In the genomic region with DNA sequence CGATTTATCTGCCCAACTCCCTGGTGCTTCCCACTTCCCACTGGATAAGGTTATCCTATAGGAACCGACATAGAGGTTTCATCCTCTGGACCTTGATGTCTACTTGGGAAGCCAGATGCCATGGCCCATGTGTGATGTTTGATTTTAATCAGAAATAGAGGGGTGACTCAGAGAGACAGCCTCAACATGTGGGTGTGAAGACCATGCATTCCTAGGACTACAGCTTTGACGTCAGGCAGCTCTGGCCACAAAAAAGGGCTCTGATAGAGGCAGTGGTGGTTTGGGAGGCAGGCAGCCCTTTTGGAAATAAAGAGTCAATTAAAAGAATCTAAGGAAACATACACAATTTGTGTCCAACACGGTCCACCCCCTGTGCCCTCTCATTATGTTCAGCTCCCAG, we compare ENCODE assay signal across 13 cellular contexts. TPM values are rescaled to one million over a fixed set of nuclear protein-coding genes. Genes with fewer than 3 reads are reported as not detected.
DNase-seq lines count a peak whose midpoint lies in the region; TF ChIP-seq lines count a peak whose summit lies in the region.
"Had no signal": no experiment of that assay in that cellular context is flagged by ENCODE, and none has a peak within 500 bp of the region (broad histone marks: within the 10 kb centered on the region; RNA-seq: fewer than 3 reads in every experiment).

No MANE protein-coding gene starts in this region.

- H3K36me3 ChIP-seq in transverse colon, result no peaks in the 10 kb centered on the region
- H3K36me3 ChIP-seq: suprapubic skin had no signal

- H3K4me3 ChIP-seq in AG10803 (ENCODE audit: low read length) (no peak overlapping the region), transverse colon (no peak overlapping the region)
- H3K4me3 ChIP-seq: suprapubic skin had no signal

- peak overlapping the region; percentile 9 for H3K4me3 Mint-ChIP-seq in activated T-helper 2 cell treated with anti-CD3 and anti-CD28 coated beads, Interferon-gamma antibody, Interleukin-2, Interleukin-4, amounts not matched to agents 10 μg/mL and 5 μg/mL and 100 μg/mL, durations not matched to agents 14 hours and 24 hours and 36 hours (ENCODE audit: low read depth)
- H3K4me3 Mint-ChIP-seq in immature natural killer cell (peak overlapping the region in 1 of 5 donors; percentile 14), nephron progenitor cell (no peak overlapping the region)
- H3K4me3 Mint-ChIP-seq: brain; CD4-positive, CD25-positive, alpha-beta regulatory T cell had no signal

- peaks cover 45% of the 10 kb centered on the region for H3K4me1 Mint-ChIP-seq in activated T-helper 2 cell treated with anti-CD3 and anti-CD28 coated beads, Interferon-gamma antibody, Interleukin-2, Interleukin-4, amounts not matched to agents 10 μg/mL and 5 μg/mL and 100 μg/mL, durations not matched to agents 14 hours and 24 hours and 36 hours (ENCODE audit: low read depth)
- H3K4me1 Mint-ChIP-seq in immature natural killer cell (peaks cover 27 to 29% of the 10 kb centered on the region in 2 donors), nephron progenitor cell (peaks cover 1% of the 10 kb centered on the region)

- TF ChIP-seq POLR2A in transverse colon (IDR thresholded peaks at IDR 0.05), result no peak

- peaks cover 4% of the 10 kb centered on the region for H3K36me3 Mint-ChIP-seq in activated T-helper 2 cell treated with anti-CD3 and anti-CD28 coated beads, Interferon-gamma antibody, Interleukin-2, Interleukin-4, amounts not matched to agents 10 μg/mL and 5 μg/mL and 100 μg/mL, durations not matched to agents 14 hours and 24 hours and 36 hours (ENCODE audit: low read depth)
- H3K36me3 Mint-ChIP-seq in immature natural killer cell, result peaks cover 0 to 9% (median 0%) of the 10 kb centered on the region in 3 donors
- H3K36me3 Mint-ChIP-seq in nephron progenitor cell (ENCODE audit: low read depth), result no peaks in the 10 kb centered on the region
- H3K36me3 Mint-ChIP-seq: brain; CD4-positive, CD25-positive, alpha-beta regulatory T cell had no signal

- no peaks in the 10 kb centered on the region for H3K4me1 ChIP-seq in transverse colon
- H3K4me1 ChIP-seq: suprapubic skin had no signal

- WGBS in transverse colon (ENCODE audit: low coverage in 1 of 2), 2 donors, result 66 to 69% methylated on average over 3 to 4 of the region's 4 CpGs

- H3K27ac Mint-ChIP-seq in activated T-helper 2 cell treated with anti-CD3 and anti-CD28 coated beads, Interferon-gamma antibody, Interleukin-2, Interleukin-4, amounts not matched to agents 10 μg/mL and 5 μg/mL and 100 μg/mL, durations not matched to agents 14 hours and 24 hours and 36 hours, result peak overlapping the region; percentile 67
- H3K27ac Mint-ChIP-seq in immature natural killer cell (peak overlapping the region in 5 of 6 donors; percentile 37 to 89 (median 75)), nephron progenitor cell (no peak overlapping the region)
- H3K27ac Mint-ChIP-seq: brain, progenitor cell of endocrine pancreas had no signal

- peaks cover 15% of the 10 kb centered on the region for H3K9me3 Mint-ChIP-seq in activated T-helper 2 cell treated with anti-CD3 and anti-CD28 coated beads, Interferon-gamma antibody, Interleukin-2, Interleukin-4, amounts not matched to agents 10 μg/mL and 5 μg/mL and 100 μg/mL, durations not matched to agents 14 hours and 24 hours and 36 hours
- H3K9me3 Mint-ChIP-seq in immature natural killer cell (no peaks in the 10 kb centered on the region), nephron progenitor cell (peaks cover 17% of the 10 kb centered on the region)
- H3K9me3 Mint-ChIP-seq: CD4-positive, CD25-positive, alpha-beta regulatory T cell had no signal

- H3K27ac ChIP-seq in transverse colon, result no peak overlapping the region
- H3K27ac ChIP-seq: suprapubic skin had no signal

- DNase-seq in AG10803 (ENCODE audit: low read depth) (peak; percentile 64), GM03348 (ENCODE audit: low spot score) (peak; percentile 75), immature natural killer cell (peak; percentile 47 to 55 (median 48)), transverse colon (no peak), DMS153 (lab: John Stamatoyannopoulos, UW) (no peak), NOMO-1 treated with dmso at 0.1 percent for 144 hours (lab: John Stamatoyannopoulos, UW; ENCODE audit: unreplicated experiment) (no peak), nephron progenitor cell (no peak)
- DNase-seq in activated T-helper 2 cell treated with anti-CD3 and anti-CD28 coated beads, Interferon-gamma antibody, Interleukin-2, Interleukin-4, amounts not matched to agents 10 μg/mL and 5 μg/mL and 100 μg/mL, durations not matched to agents 14 hours and 24 hours and 36 hours (ENCODE audit: low spot score), result no peak
- DNase-seq: CD4-positive, CD25-positive, alpha-beta regulatory T cell had no signal

- TF ChIP-seq CTCF in AG10803 (conservative IDR thresholded peaks at IDR 0.05; ENCODE audit: low read length) (no peak), transverse colon (IDR thresholded peaks at IDR 0.05) (no peak), nephron progenitor cell (IDR thresholded peaks at IDR 0.05) (no peak)

- no peaks in the 10 kb centered on the region for H3K27me3 Mint-ChIP-seq in activated T-helper 2 cell treated with anti-CD3 and anti-CD28 coated beads, Interferon-gamma antibody, Interleukin-2, Interleukin-4, amounts not matched to agents 10 μg/mL and 5 μg/mL and 100 μg/mL, durations not matched to agents 14 hours and 24 hours and 36 hours (ENCODE audit: low read depth)
- H3K27me3 Mint-ChIP-seq in immature natural killer cell (ENCODE audit: low read depth in 3 of 3) (peaks cover 4 to 17% (median 14%) of the 10 kb centered on the region in 3 donors), nephron progenitor cell (ENCODE audit: low read depth, poor library complexity) (peaks cover 54% of the 10 kb centered on the region)

- in situ Hi-C loops in transverse colon (cut with MboI; ENCODE audit: low pct_ligation_motif_present in 1 of 4, low pct_unique_long_range_greater_than_20kb in 1 of 4, low sequenced_read_pairs in 3 of 4), result no loop called here

- no peak for TF ChIP-seq EP300 in transverse colon (IDR thresholded peaks at IDR 0.05; ENCODE audit: low read depth)

- peaks cover 3% of the 10 kb centered on the region for H3K27me3 ChIP-seq in transverse colon

- intact Hi-C loops in activated T-helper 2 cell treated with anti-CD3 and anti-CD28 coated beads, Interferon-gamma antibody, Interleukin-2, Interleukin-4, amounts not matched to agents 10 μg/mL and 5 μg/mL and 100 μg/mL, durations not matched to agents 14 hours and 24 hours and 36 hours (cut with micrococcal nuclease), result no loop called here
- intact Hi-C loops in transverse colon (cut with DNase I; ENCODE audit: low total_unique reads), result no loop called here

- no peaks in the 10 kb centered on the region for H3K9me3 ChIP-seq in transverse colon
- H3K9me3 ChIP-seq: suprapubic skin had no signal

RNA-seq across cellular contexts. Expression of a gene that starts 5.2 kb away (rescaled TPM):
- 453 and 474 TPM in 2 replicates for total RNA-seq in activated T-helper 2 cell treated with anti-CD3 and anti-CD28 coated beads, Interferon-gamma antibody, Interleukin-2, Interleukin-4, amounts not matched to agents 10 μg/mL and 5 μg/mL and 100 μg/mL, durations not matched to agents 14 hours and 24 hours and 36 hours
- 100 to 1,000 TPM in 1 of 3 donors, 10 to 100 TPM in 2; 76.4 to 139 (median 84.1) TPM for polyA plus RNA-seq in immature natural killer cell
- 1 to 10 TPM in 3 of 4 donors, not detected in 1; 1.9 to 5.9 (median 3.4) TPM for total RNA-seq in transverse colon
- total RNA-seq: lung microvascular endothelial cell, progenitor cell of endocrine pancreas had no signal

RNA-seq across cellular contexts. Expression of a gene that starts 37.1 kb away (rescaled TPM):
- 1.1 and 1.4 TPM in 2 replicates for total RNA-seq in activated T-helper 2 cell treated with anti-CD3 and anti-CD28 coated beads, Interferon-gamma antibody, Interleukin-2, Interleukin-4, amounts not matched to agents 10 μg/mL and 5 μg/mL and 100 μg/mL, durations not matched to agents 14 hours and 24 hours and 36 hours
- not detected for polyA plus RNA-seq in immature natural killer cell
- not detected for total RNA-seq in transverse colon
- total RNA-seq: lung microvascular endothelial cell, progenitor cell of endocrine pancreas, suprapubic skin had no signal
- polyA plus RNA-seq: CD4-positive, CD25-positive, alpha-beta regulatory T cell had no signal

RNA-seq across cellular contexts. Expression of a gene that starts 38.9 kb away (rescaled TPM):
- 252 and 253 TPM in 2 replicates for total RNA-seq in activated T-helper 2 cell treated with anti-CD3 and anti-CD28 coated beads, Interferon-gamma antibody, Interleukin-2, Interleukin-4, amounts not matched to agents 10 μg/mL and 5 μg/mL and 100 μg/mL, durations not matched to agents 14 hours and 24 hours and 36 hours
- under 1 TPM in 1 of 3 donors, not detected in 2; 0.71 TPM for polyA plus RNA-seq in immature natural killer cell
- 1 to 10 TPM in 1 of 4 donors, under 1 TPM in 2, not detected in 1; 0.20 to 2.6 (median 0.64) TPM for total RNA-seq in transverse colon
- total RNA-seq: lung microvascular endothelial cell, progenitor cell of endocrine pancreas had no signal

RNA-seq across cellular contexts. Expression of a gene that starts 54.5 kb away (rescaled TPM):
- total RNA-seq in activated T-helper 2 cell treated with anti-CD3 and anti-CD28 coated beads, Interferon-gamma antibody, Interleukin-2, Interleukin-4, amounts not matched to agents 10 μg/mL and 5 μg/mL and 100 μg/mL, durations not matched to agents 14 hours and 24 hours and 36 hours, result 94.8 and 110 TPM in 2 replicates
- 10 to 100 TPM; 25.9 to 55.6 (median 32.8) TPM for polyA plus RNA-seq in immature natural killer cell
- total RNA-seq in transverse colon, result 10 to 100 TPM; 15.1 to 69.9 (median 39.4) TPM

Comparison
In these comparisons a context has a peak if more than half of its experiments do, and no peak if none do; other contexts are left out.
1. DNase-seq: peak in AG10803 (single experiment), GM03348 (single experiment) and immature natural killer cell (3 of 3); none in activated T-helper 2 cell treated with anti-CD3 and anti-CD28 coated beads, Interferon-gamma antibody, Interleukin-2, Interleukin-4, amounts not matched to agents 10 μg/mL and 5 μg/mL and 100 μg/mL, durations not matched to agents 14 hours and 24 hours and 36 hours (single experiment), transverse colon (single experiment), DMS153 (single experiment), NOMO-1 treated with dmso at 0.1 percent for 144 hours (single experiment) and nephron progenitor cell (single experiment).
2. RNA of a gene that starts 5.2 kb away (total RNA-seq): 453 to 474 TPM in activated T-helper 2 cell treated with anti-CD3 and anti-CD28 coated beads, Interferon-gamma antibody, Interleukin-2, Interleukin-4, amounts not matched to agents 10 μg/mL and 5 μg/mL and 100 μg/mL, durations not matched to agents 14 hours and 24 hours and 36 hours; 1.9 to 5.9 TPM in transverse colon; every median in the first group is over 10 times any median in the second.
3. RNA of a gene that starts 38.9 kb away (total RNA-seq): 252 to 253 TPM in activated T-helper 2 cell treated with anti-CD3 and anti-CD28 coated beads, Interferon-gamma antibody, Interleukin-2, Interleukin-4, amounts not matched to agents 10 μg/mL and 5 μg/mL and 100 μg/mL, durations not matched to agents 14 hours and 24 hours and 36 hours; 0.20 to 2.6 TPM in transverse colon; every median in the first group is over 10 times any median in the second.